In the genomic region with DNA sequence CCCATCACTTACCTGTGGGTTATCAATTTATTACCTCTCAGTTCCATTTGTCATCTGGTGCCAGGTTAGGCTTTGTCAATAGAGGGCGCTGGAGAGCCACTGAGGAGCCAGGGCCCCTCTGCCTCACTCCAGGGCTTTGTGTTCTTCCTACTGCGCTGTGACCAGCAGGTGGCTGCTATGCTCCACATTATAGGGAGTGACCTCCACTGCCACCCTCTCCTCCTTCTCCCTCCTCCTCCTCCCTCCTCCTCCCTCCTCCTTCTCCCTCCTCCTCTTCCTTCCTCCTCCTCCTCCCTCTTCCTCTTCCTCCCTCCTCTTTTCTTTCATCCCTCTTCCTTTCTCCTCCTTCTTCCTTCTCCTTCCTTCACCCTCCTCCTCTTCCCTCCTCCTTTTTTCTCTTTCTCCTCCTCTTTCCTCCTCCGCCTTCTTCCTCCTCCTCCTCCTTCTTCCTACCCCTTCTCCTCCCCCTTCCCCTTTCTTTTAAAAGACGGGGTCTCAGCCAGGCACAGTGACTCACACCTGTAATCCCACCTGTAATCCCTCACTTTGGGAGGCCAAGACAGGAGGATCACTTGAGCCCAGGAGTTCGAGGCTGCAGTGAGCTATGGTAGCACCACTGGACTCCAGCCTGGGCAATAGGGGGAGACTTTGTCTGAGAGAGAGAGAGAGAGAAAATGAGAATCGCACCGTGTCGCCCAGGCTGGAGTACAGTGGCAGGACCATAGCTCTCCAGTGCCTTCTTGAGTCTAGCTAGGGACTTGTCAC, we compare ENCODE assay signal across 8 cellular contexts. TPM values are rescaled to one million over a fixed set of nuclear protein-coding genes. Genes with fewer than 3 reads are reported as not detected.
DNase-seq lines count a peak whose midpoint lies in the region; ATAC-seq and TF ChIP-seq lines count a peak whose summit lies in the region.

No MANE protein-coding gene starts in this region.

- 43% methylated on average over 6 of the region's 8 CpGs for WGBS in mammary epithelial cell (ENCODE audit: low coverage, missing lambda C conversion rate)

- no peak overlapping the region for H3K4me2 ChIP-seq in mammary epithelial cell (ENCODE audit: insufficient read depth, low read depth, low read length)

- H3K27ac ChIP-seq in AG04450 (ENCODE audit: low read depth, low read length) (no peak overlapping the region), mammary epithelial cell (ENCODE audit: insufficient read depth, low read depth, low read length) (no peak overlapping the region)

- no peak overlapping the region for H3K4me3 ChIP-seq in AG04450 (ENCODE audit: low read depth, low read length)
- no peak overlapping the region for H3K4me3 ChIP-seq in WI38 (ENCODE audit: low read depth, low read length)
- H3K4me3 ChIP-seq in mammary epithelial cell (replicated peaks in 1 of 3; ENCODE audit: insufficient read depth in 1 of 3, low read depth in 2 of 3, low read length in 3 of 3) = no peak overlapping the region

- H4K20me1 ChIP-seq in mammary epithelial cell (ENCODE audit: insufficient read depth, low read length) = no peaks in the 10 kb centered on the region

- H3K4me1 ChIP-seq in mammary epithelial cell (ENCODE audit: insufficient read depth, low read length) = no peaks in the 10 kb centered on the region

- no peak overlapping the region for H2AFZ ChIP-seq in mammary epithelial cell (ENCODE audit: low read depth, low read length)

- peaks cover 4% of the 10 kb centered on the region for H3K27me3 ChIP-seq in AG04450 (ENCODE audit: control insufficient read depth, insufficient read depth, low read length)
- H3K27me3 ChIP-seq in mammary epithelial cell (ENCODE audit: insufficient read depth, low read length) = no peaks in the 10 kb centered on the region

- in situ Hi-C loops in mammary epithelial cell (cut with MboI; ENCODE audit: low sequenced_read_pairs in 2 of 2) = no loop called here

- H3K9ac ChIP-seq in mammary epithelial cell (ENCODE audit: insufficient read depth, low read length) = no peak overlapping the region

- DNase-seq in AG04450 (ENCODE audit: low read depth, low spot score) (peak; percentile 54), NCI-H226 (peak; percentile 63), mammary epithelial cell (peak; percentile 68), kidney glomerular epithelial cell (lab: John Stamatoyannopoulos, UW) (peak; percentile 89)
- DNase-seq in stimulated activated CD4-positive, alpha-beta T cell treated with anti-CD3 and anti-CD28 coated beads, Interleukin-4, amount 100 ng/mL, for 1 hour = peak; percentile 86

- ATAC-seq in GM18868 (IDR thresholded peaks at IDR 0.05; ENCODE audit: unreplicated experiment) (peak; percentile 74), HG03175 (IDR thresholded peaks at IDR 0.05; ENCODE audit: unreplicated experiment) (peak; percentile 82)

- dilution Hi-C loops in mammary epithelial cell (cut with HindIII; ENCODE audit: low sequenced_read_pairs) = no loop called here

- TF ChIP-seq CTCF in AG04450 (IDR thresholded peaks at IDR 0.05; ENCODE audit: low read depth, low read length) (peak; percentile 99), WI38 (IDR thresholded peaks at IDR 0.05; ENCODE audit: low read depth, low read length) (peak; percentile 95), mammary epithelial cell (conservative IDR thresholded peaks at IDR 0.05 in 1 of 2, IDR thresholded peaks at IDR 0.05 in 1 of 2; ENCODE audit: extremely low read depth in 1 of 2, insufficient read depth in 1 of 2, low read depth in 1 of 2, low read length in 2 of 2) (peak; percentile 98)

- H3K9me3 ChIP-seq in AG04450 (ENCODE audit: control insufficient read depth, insufficient read depth, low read length) (no peaks in the 10 kb centered on the region), mammary epithelial cell (replicated peaks; ENCODE audit: insufficient read depth, low read length) (no peaks in the 10 kb centered on the region)

- intact Hi-C loops in mammary epithelial cell (cut with micrococcal nuclease) = loop anchor here (1.0 to 2.0 kb wide), 4 partner anchors 22 to 237 kb away; no protein-coding TSS in a partner anchor

- POLR2A ChIA-PET in AG04450 (lab: Yijun Ruan, JAX) = no interaction called here

- H3K79me2 ChIP-seq in mammary epithelial cell (ENCODE audit: insufficient read depth, low read length) = no peaks in the 10 kb centered on the region

- H3K36me3 ChIP-seq in mammary epithelial cell (ENCODE audit: insufficient read depth, low read length) = no peaks in the 10 kb centered on the region

- no TSS peak for BruUV-seq in mammary epithelial cell (replicated peaks; lab: Mats Ljungman, UMichigan)

- CTCF ChIA-PET in AG04450 (lab: Charles Lee) = interaction anchor here (0.8 to 3.2 kb wide), 14 partner anchors 9 to 126 kb away, joined by 3 to 22 read pairs (median 4); partner anchors contain the start of genes LIN37, PSENEN and U2AF1L4
- CTCF ChIA-PET in mammary epithelial cell (lab: Charles Lee; ENCODE audit: low non-redundant PET) = interaction anchor here (0.7 kb wide), 1 partner anchor 8 kb away, joined by 3 read pairs; no protein-coding TSS in a partner anchor

RNA-seq across cellular contexts. Expression of gene ZBTB32, which starts 10.3 kb away (rescaled TPM):
- polyA plus RNA-seq in AG04450 (2011; rRNA removed) (not detected in 2 replicates), mammary epithelial cell (not detected)
- polyA minus RNA-seq in AG04450 (2011; rRNA and poly(A)+ RNA removed) = not detected in 2 replicates
- total RNA-seq in mammary epithelial cell = not detected
- polyA minus RNA-seq in mammary epithelial cell = not detected

RNA-seq across cellular contexts. Expression of gene KMT2B, which starts 23.8 kb away (rescaled TPM):
- polyA plus RNA-seq in AG04450 (2011; rRNA removed) = 6.1 and 8.7 TPM in 2 replicates
- polyA minus RNA-seq in AG04450 (2011; rRNA and poly(A)+ RNA removed) = 13.9 and 18.6 TPM in 2 replicates
- 10 to 100 TPM; 32.0 to 34.9 TPM for total RNA-seq in mammary epithelial cell
- polyA plus RNA-seq in mammary epithelial cell = 14.2 TPM
- 29.0 TPM for polyA minus RNA-seq in mammary epithelial cell

RNA-seq across cellular contexts. Expression of gene UPK1A, which starts 27.7 kb away (rescaled TPM):
- 0.07 TPM in 1 of 2 replicates, not detected in the other for polyA plus RNA-seq in AG04450 (2011; rRNA removed)
- polyA minus RNA-seq in AG04450 (2011; rRNA and poly(A)+ RNA removed) = not detected in 2 replicates
- total RNA-seq in mammary epithelial cell = under 1 TPM in 1 of 2 donors, not detected in 1; 0.59 TPM
- polyA plus RNA-seq in mammary epithelial cell = 0.83 TPM
- polyA minus RNA-seq in mammary epithelial cell = not detected

RNA-seq across cellular contexts. Expression of gene COX6B1, which starts 45.9 kb away (rescaled TPM):
- polyA plus RNA-seq in AG04450 (2011; rRNA removed) = 398 and 527 TPM in 2 replicates
- 243 and 345 TPM in 2 replicates for polyA minus RNA-seq in AG04450 (2011; rRNA and poly(A)+ RNA removed)
- 100 to 1,000 TPM; 201 to 275 TPM for total RNA-seq in mammary epithelial cell
- polyA plus RNA-seq in mammary epithelial cell = 708 TPM
- polyA minus RNA-seq in mammary epithelial cell = 258 TPM

RNA-seq across cellular contexts. Expression of gene IGFLR1, which starts 48.2 kb away (rescaled TPM):
- polyA plus RNA-seq in AG04450 (2011; rRNA removed) (1.3 and 2.0 TPM in 2 replicates), mammary epithelial cell (1.9 TPM)
- polyA minus RNA-seq in AG04450 (2011; rRNA and poly(A)+ RNA removed) = 2.0 TPM in 1 of 2 replicates, not detected in the other
- 1 to 10 TPM in 1 of 2 donors, not detected in 1; 1.4 TPM for total RNA-seq in mammary epithelial cell
- not detected for polyA minus RNA-seq in mammary epithelial cell
